1 cellular context compared by ENCODE assay signal in genomic region chr6:104949206-104949605, GRCh38.
TF ChIP-seq lines count a peak whose summit lies in the region.

No MANE protein-coding gene starts in this region.

TF ChIP-seq in K562, 482 proteins besides CTCF, POLR2A, EP300 and RAD21 (continued from another document):
- TF ChIP-seq ZNF318 (IDR thresholded peaks at IDR 0.05; ENCODE audit: borderline replicate concordance in 1 of 2, low read depth in 1 of 2) (no peak), ZFP91 (CRISPR knock-in tag; IDR thresholded peaks at IDR 0.05) (no peak), CHD7 (IDR thresholded peaks at IDR 0.05; ENCODE audit: low read depth, low read length) (no peak), HOMEZ (CRISPR knock-in tag; IDR thresholded peaks at IDR 0.05) (no peak), CHAMP1 (IDR thresholded peaks at IDR 0.05) (no peak)
